In the genomic region with DNA sequence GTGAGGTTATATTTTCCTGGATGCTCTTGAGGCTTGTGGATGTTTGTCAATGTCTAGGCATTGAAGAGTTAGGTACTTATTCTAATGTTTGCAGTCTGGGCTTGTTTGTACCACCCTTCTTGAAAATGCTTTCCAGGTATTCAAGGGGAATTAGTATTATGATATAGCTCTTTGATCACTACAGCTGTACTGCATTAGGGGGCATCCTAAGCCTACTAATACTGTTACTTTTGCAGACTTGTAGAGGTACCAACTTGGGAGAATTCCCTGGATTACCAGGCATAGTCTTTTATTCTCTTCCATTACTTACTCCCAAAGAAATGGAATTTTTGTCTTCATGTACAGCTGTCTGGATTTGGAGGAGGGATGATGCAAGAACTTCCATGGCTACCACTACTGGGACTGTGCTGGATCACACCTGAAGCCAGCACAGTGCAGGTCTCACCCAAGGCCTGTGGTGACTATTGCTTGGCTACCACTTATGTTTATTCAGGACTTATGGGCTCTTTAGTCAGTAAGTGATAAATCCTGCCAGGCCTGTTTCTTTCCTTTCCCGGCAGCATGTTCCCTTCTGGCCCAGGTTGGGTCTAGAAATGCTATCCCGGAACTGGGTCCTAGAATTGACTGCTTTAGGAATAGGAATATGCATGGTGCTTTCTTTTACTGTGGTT, we compare ENCODE assay signal across 2 cellular contexts.
TF ChIP-seq lines count a peak whose summit lies in the region.

No MANE protein-coding gene starts in this region.

TF ChIP-seq in SK-N-SH, 30 proteins besides CTCF, POLR2A, EP300 and RAD21 (continued from another document):
- TF ChIP-seq REST (IDR thresholded peaks at IDR 0.05; ENCODE audit: low read depth, low read length) (no peak), TCF12 (IDR thresholded peaks at IDR 0.05) (no peak), SIN3A (IDR thresholded peaks at IDR 0.05; ENCODE audit: borderline replicate concordance, low read depth, low read length) (no peak)

TF ChIP-seq in SK-N-SH treated with all-trans-retinoic acid at 6 μM for 48 hours, 23 proteins besides CTCF, POLR2A, EP300 and RAD21 (continued from another document):
- TF ChIP-seq, protein P1, sequence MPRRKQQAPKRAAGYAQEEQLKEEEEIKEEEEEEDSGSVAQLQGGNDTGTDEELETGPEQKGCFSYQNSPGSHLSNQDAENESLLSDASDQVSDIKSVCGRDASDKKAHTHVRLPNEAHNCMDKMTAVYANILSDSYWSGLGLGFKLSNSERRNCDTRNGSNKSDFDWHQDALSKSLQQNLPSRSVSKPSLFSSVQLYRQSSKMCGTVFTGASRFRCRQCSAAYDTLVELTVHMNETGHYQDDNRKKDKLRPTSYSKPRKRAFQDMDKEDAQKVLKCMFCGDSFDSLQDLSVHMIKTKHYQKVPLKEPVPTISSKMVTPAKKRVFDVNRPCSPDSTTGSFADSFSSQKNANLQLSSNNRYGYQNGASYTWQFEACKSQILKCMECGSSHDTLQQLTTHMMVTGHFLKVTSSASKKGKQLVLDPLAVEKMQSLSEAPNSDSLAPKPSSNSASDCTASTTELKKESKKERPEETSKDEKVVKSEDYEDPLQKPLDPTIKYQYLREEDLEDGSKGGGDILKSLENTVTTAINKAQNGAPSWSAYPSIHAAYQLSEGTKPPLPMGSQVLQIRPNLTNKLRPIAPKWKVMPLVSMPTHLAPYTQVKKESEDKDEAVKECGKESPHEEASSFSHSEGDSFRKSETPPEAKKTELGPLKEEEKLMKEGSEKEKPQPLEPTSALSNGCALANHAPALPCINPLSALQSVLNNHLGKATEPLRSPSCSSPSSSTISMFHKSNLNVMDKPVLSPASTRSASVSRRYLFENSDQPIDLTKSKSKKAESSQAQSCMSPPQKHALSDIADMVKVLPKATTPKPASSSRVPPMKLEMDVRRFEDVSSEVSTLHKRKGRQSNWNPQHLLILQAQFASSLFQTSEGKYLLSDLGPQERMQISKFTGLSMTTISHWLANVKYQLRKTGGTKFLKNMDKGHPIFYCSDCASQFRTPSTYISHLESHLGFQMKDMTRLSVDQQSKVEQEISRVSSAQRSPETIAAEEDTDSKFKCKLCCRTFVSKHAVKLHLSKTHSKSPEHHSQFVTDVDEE (CRISPR knock-in tag; IDR thresholded peaks at IDR 0.05): no peak
